ENCODE assay signal across 36 cellular contexts in the genomic region with DNA sequence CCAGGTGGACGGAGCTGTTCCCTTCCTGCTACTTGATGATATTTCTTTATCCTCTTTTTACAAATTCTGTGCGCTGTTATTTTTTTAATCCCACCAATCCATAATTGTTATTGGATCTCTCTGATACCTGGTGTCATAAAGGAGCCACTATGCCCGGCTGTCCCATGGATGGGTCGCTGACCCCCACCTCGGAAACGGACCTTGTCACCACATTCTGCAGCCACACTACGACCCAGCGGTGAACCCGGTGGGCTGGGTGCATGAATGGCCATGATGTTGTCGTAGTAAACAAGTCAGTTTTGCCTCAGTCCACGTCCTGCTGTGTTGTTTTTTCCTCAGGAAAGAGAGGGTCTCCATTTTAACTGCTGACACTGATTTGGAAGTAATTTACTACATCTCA.
"Had no signal": no experiment of that assay in that cellular context is flagged by ENCODE, and none has a peak within 500 bp of the region (broad histone marks: within the 10 kb centered on the region; RNA-seq: fewer than 3 reads in every experiment).

No MANE protein-coding gene starts in this region.

- H3K9me3 Mint-ChIP-seq: activated B cell treated with CpG ODN at 0.5 μM for 24 hours; activated CD4-positive, alpha-beta memory T cell treated with anti-CD3 and anti-CD28 coated beads for 36 hours; activated CD4-positive, alpha-beta T cell treated with anti-CD3 and anti-CD28 coated beads, Interleukin-2, amount 10 ng/mL, durations not matched to agents 24 days and 14 days; activated CD8-positive, alpha-beta T cell treated with anti-CD3 and anti-CD28 coated beads for 36 hours; activated naive CD4-positive, alpha-beta T cell treated with anti-CD3 and anti-CD28 coated beads for 36 hours; activated naive CD4-positive, alpha-beta T cell treated with anti-CD3 and anti-CD28 coated beads, Interleukin-2, amount 50 U/mL, for 24 hours; activated naive CD8-positive, alpha-beta T cell treated with anti-CD3 and anti-CD28 coated beads, Interleukin-2, amount 10 ng/mL, durations not matched to agents 7 days and 5 days; activated naive CD8-positive, alpha-beta T cell treated with anti-CD3 and anti-CD28 coated beads, Interleukin-2, amount 50 U/mL, for 24 hours; activated T-cell treated with anti-CD3 and anti-CD28 coated beads, Interleukin-2, amount 50 U/mL, for 4 hours; activated T-cell treated with anti-CD3 and anti-CD28 coated beads, Interleukin-2, amount 50 U/mL, for 72 hours; activated T-helper 1 cell treated with anti-CD3 and anti-CD28 coated beads, Interleukin-12 subunit alpha, Interleukin-12 subunit beta, Interleukin-2, Interleukin-4 antibody, amounts not matched to agents 30 ng/mL and 10 ng/mL and 1 ng/mL, durations not matched to agents 14 hours and 24 hours and 36 hours; activated T-helper 17 cell treated with anti-CD3 and anti-CD28 coated beads, Interleukin-2, amount 50 U/mL, for 72 hours; central memory CD8-positive, alpha-beta T cell; T-cell had no signal

- H3K4me3 Mint-ChIP-seq: activated B cell treated with CpG ODN at 0.5 μM for 24 hours; activated CD4-positive, alpha-beta memory T cell treated with anti-CD3 and anti-CD28 coated beads for 36 hours; activated CD4-positive, alpha-beta T cell treated with anti-CD3 and anti-CD28 coated beads, Interleukin-2, amount 10 ng/mL, durations not matched to agents 24 days and 14 days; activated CD8-positive, alpha-beta T cell treated with anti-CD3 and anti-CD28 coated beads for 36 hours; activated naive CD4-positive, alpha-beta T cell treated with anti-CD3 and anti-CD28 coated beads for 36 hours; activated naive CD4-positive, alpha-beta T cell treated with anti-CD3 and anti-CD28 coated beads, Interleukin-2, amount 50 U/mL, for 24 hours; activated naive CD8-positive, alpha-beta T cell; activated naive CD8-positive, alpha-beta T cell treated with anti-CD3 and anti-CD28 coated beads, Interleukin-2, amount 10 ng/mL, durations not matched to agents 7 days and 5 days; activated naive CD8-positive, alpha-beta T cell treated with anti-CD3 and anti-CD28 coated beads, Interleukin-2, amount 50 U/mL, for 24 hours; activated T-cell treated with anti-CD3 and anti-CD28 coated beads, Interleukin-2, amount 50 U/mL, for 4 hours; activated T-cell treated with anti-CD3 and anti-CD28 coated beads, Interleukin-2, amount 50 U/mL, for 72 hours; activated T-helper 1 cell treated with anti-CD3 and anti-CD28 coated beads, Interleukin-12 subunit alpha, Interleukin-12 subunit beta, Interleukin-2, Interleukin-4 antibody, amounts not matched to agents 30 ng/mL and 10 ng/mL and 1 ng/mL, durations not matched to agents 14 hours and 24 hours and 36 hours; activated T-helper 17 cell treated with anti-CD3 and anti-CD28 coated beads, Interleukin-2, amount 50 U/mL, for 72 hours; central memory CD8-positive, alpha-beta T cell; T-cell; T-helper 17 cell had no signal

- H3K36me3 ChIP-seq: brain microvascular endothelial cell, breast epithelium, cardiac muscle cell had no signal

- H3K27me3 ChIP-seq: body of pancreas, brain microvascular endothelial cell, breast epithelium, cardiac muscle cell had no signal

- DNase-seq: activated B cell treated with CpG ODN at 0.5 μM for 24 hours; activated CD4-positive, alpha-beta memory T cell treated with anti-CD3 and anti-CD28 coated beads for 36 hours; activated CD4-positive, alpha-beta T cell treated with anti-CD3 and anti-CD28 coated beads for 4 hours; activated CD4-positive, alpha-beta T cell treated with anti-CD3 and anti-CD28 coated beads, Interleukin-2, amount 10 ng/mL, durations not matched to agents 24 days and 14 days; activated CD4-positive, alpha-beta T cell treated with anti-CD3 and anti-CD28 coated beads, Interleukin-2, amount 50 U/mL, for 1 hour; activated CD4-positive, alpha-beta T cell treated with anti-CD3 and anti-CD28 coated beads, Interleukin-2, amount 50 U/mL, for 4 hours; activated CD4-positive, CD25-positive, alpha-beta regulatory T cell treated with anti-CD3 and anti-CD28 coated beads, Interleukin-2, amount 50 U/mL, for 72 hours; activated CD8-positive, alpha-beta memory T cell treated with anti-CD3 and anti-CD28 coated beads, Interleukin-2, amount 50 U/mL, for 4 hours; activated CD8-positive, alpha-beta T cell treated with anti-CD3 and anti-CD28 coated beads for 36 hours; activated effector memory CD4-positive, alpha-beta T cell treated with anti-CD3 and anti-CD28 coated beads, Interleukin-2, amount 50 U/mL, for 16 hours; activated gamma-delta T cell treated with Interleukin-2 at 50 U/mL for 16 hours; activated naive CD4-positive, alpha-beta T cell; activated naive CD4-positive, alpha-beta T cell treated with anti-CD3 and anti-CD28 coated beads for 36 hours; activated naive CD8-positive, alpha-beta T cell treated with anti-CD3 and anti-CD28 coated beads, Interleukin-2, amount 10 ng/mL, durations not matched to agents 7 days and 5 days; activated naive CD8-positive, alpha-beta T cell treated with anti-CD3 and anti-CD28 coated beads, Interleukin-2, amount 50 U/mL, for 24 hours; activated T-cell treated with anti-CD3 and anti-CD28 coated beads for 4 hours; activated T-cell treated with anti-CD3 and anti-CD28 coated beads, Interleukin-2, amount 50 U/mL, for 1 hour; activated T-cell treated with anti-CD3 and anti-CD28 coated beads, Interleukin-2, amount 50 U/mL, for 4 hours; activated T-cell treated with anti-CD3 and anti-CD28 coated beads, Interleukin-2, amount 50 U/mL, for 72 hours; body of pancreas; brain microvascular endothelial cell; caudate nucleus; cerebellar nuclear complex; T-cell; T-helper 17 cell; T1000 had no signal

- H3K4me1 ChIP-seq: body of pancreas, breast epithelium had no signal

- H3K27me3 Mint-ChIP-seq: activated CD4-positive, alpha-beta memory T cell treated with anti-CD3 and anti-CD28 coated beads for 36 hours; activated CD4-positive, alpha-beta T cell treated with anti-CD3 and anti-CD28 coated beads, Interleukin-2, amount 10 ng/mL, durations not matched to agents 24 days and 14 days; activated CD8-positive, alpha-beta T cell treated with anti-CD3 and anti-CD28 coated beads for 36 hours; activated naive CD4-positive, alpha-beta T cell treated with anti-CD3 and anti-CD28 coated beads, Interleukin-2, amount 50 U/mL, for 24 hours; activated naive CD8-positive, alpha-beta T cell; activated naive CD8-positive, alpha-beta T cell treated with anti-CD3 and anti-CD28 coated beads, Interleukin-2, amount 10 ng/mL, durations not matched to agents 7 days and 5 days; activated naive CD8-positive, alpha-beta T cell treated with anti-CD3 and anti-CD28 coated beads, Interleukin-2, amount 50 U/mL, for 24 hours; activated T-helper 17 cell treated with anti-CD3 and anti-CD28 coated beads, Interleukin-2, amount 50 U/mL, for 72 hours; T-cell had no signal

- H3K4me1 Mint-ChIP-seq: activated CD4-positive, alpha-beta T cell treated with anti-CD3 and anti-CD28 coated beads, Interleukin-2, amount 10 ng/mL, durations not matched to agents 24 days and 14 days; activated naive CD4-positive, alpha-beta T cell treated with anti-CD3 and anti-CD28 coated beads, Interleukin-2, amount 50 U/mL, for 24 hours; activated naive CD8-positive, alpha-beta T cell treated with anti-CD3 and anti-CD28 coated beads, Interleukin-2, amount 10 ng/mL, durations not matched to agents 7 days and 5 days; activated T-helper 17 cell treated with anti-CD3 and anti-CD28 coated beads, Interleukin-2, amount 50 U/mL, for 72 hours; central memory CD8-positive, alpha-beta T cell; T-cell; T-helper 17 cell had no signal

- H3K4me3 ChIP-seq: body of pancreas, breast epithelium, cardiac muscle cell had no signal

- H3K27ac ChIP-seq: body of pancreas, brain microvascular endothelial cell, breast epithelium, cardiac muscle cell, VCaP had no signal

- H3K27ac Mint-ChIP-seq: activated B cell treated with CpG ODN at 0.5 μM for 24 hours; activated CD4-positive, alpha-beta memory T cell treated with anti-CD3 and anti-CD28 coated beads for 36 hours; activated CD4-positive, alpha-beta T cell treated with anti-CD3 and anti-CD28 coated beads, Interleukin-2, amount 10 ng/mL, durations not matched to agents 24 days and 14 days; activated CD8-positive, alpha-beta T cell treated with anti-CD3 and anti-CD28 coated beads for 36 hours; activated naive CD4-positive, alpha-beta T cell treated with anti-CD3 and anti-CD28 coated beads for 36 hours; activated naive CD4-positive, alpha-beta T cell treated with anti-CD3 and anti-CD28 coated beads, Interleukin-2, amount 50 U/mL, for 24 hours; activated naive CD8-positive, alpha-beta T cell; activated naive CD8-positive, alpha-beta T cell treated with anti-CD3 and anti-CD28 coated beads, Interleukin-2, amount 10 ng/mL, durations not matched to agents 7 days and 5 days; activated naive CD8-positive, alpha-beta T cell treated with anti-CD3 and anti-CD28 coated beads, Interleukin-2, amount 50 U/mL, for 24 hours; activated T-cell treated with anti-CD3 and anti-CD28 coated beads, Interleukin-2, amount 50 U/mL, for 72 hours; activated T-helper 1 cell treated with anti-CD3 and anti-CD28 coated beads, Interleukin-12 subunit alpha, Interleukin-12 subunit beta, Interleukin-2, Interleukin-4 antibody, amounts not matched to agents 30 ng/mL and 10 ng/mL and 1 ng/mL, durations not matched to agents 14 hours and 24 hours and 36 hours; activated T-helper 17 cell treated with anti-CD3 and anti-CD28 coated beads, Interleukin-2, amount 50 U/mL, for 72 hours; T-cell; T-helper 17 cell had no signal

- H3K9me3 ChIP-seq: body of pancreas, breast epithelium had no signal

- FAIRE-seq: astrocyte, TTC549 had no signal

- H3K36me3 Mint-ChIP-seq: activated CD4-positive, alpha-beta memory T cell treated with anti-CD3 and anti-CD28 coated beads for 36 hours; activated naive CD4-positive, alpha-beta T cell treated with anti-CD3 and anti-CD28 coated beads, Interleukin-2, amount 50 U/mL, for 24 hours; activated naive CD8-positive, alpha-beta T cell; activated naive CD8-positive, alpha-beta T cell treated with anti-CD3 and anti-CD28 coated beads, Interleukin-2, amount 10 ng/mL, durations not matched to agents 7 days and 5 days; T-cell had no signal
